1 cellular context compared by ENCODE assay signal in the genomic region with DNA sequence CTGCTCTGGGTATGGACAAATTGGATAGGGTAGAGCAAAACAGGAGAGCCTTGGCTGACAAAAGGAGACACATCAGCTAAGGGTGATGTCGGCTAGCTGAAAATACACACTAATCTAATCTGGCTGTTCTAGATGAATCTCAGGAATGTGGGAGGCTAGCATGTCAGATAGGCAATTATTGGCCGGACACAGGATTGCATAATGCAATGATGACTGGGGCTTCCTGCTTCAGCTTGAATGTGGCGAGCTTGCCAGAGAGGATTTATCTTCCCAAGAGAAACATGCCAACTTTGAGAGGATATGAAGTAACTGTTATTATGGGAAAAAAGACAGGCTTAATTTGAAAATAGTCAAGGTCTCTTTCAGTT.
TF ChIP-seq lines count a peak whose summit lies in the region.

No MANE protein-coding gene starts in this region.

TF ChIP-seq in K562, 482 proteins besides CTCF, POLR2A, EP300 and RAD21 (continued from another document and continues in another):
- TF ChIP-seq, protein P1, sequence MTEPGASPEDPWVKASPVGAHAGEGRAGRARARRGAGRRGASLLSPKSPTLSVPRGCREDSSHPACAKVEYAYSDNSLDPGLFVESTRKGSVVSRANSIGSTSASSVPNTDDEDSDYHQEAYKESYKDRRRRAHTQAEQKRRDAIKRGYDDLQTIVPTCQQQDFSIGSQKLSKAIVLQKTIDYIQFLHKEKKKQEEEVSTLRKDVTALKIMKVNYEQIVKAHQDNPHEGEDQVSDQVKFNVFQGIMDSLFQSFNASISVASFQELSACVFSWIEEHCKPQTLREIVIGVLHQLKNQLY (CRISPR knock-in tag; conservative IDR thresholded peaks at IDR 0.05) = no peak
- no peak for TF ChIP-seq ZNF143 (CRISPR knock-in tag; IDR thresholded peaks at IDR 0.05)
- TF ChIP-seq TEAD1 (CRISPR knock-in tag; IDR thresholded peaks at IDR 0.05) = peak in 1 of 2 experiments; percentile 76; a peak in 2 of 4 replicates
- TF ChIP-seq SAFB (IDR thresholded peaks at IDR 0.05; ENCODE audit: borderline replicate concordance, low read depth, low read length) = no peak
- no peak for TF ChIP-seq KDM2B (CRISPR knock-in tag; IDR thresholded peaks at IDR 0.05)
- TF ChIP-seq, protein P2, sequence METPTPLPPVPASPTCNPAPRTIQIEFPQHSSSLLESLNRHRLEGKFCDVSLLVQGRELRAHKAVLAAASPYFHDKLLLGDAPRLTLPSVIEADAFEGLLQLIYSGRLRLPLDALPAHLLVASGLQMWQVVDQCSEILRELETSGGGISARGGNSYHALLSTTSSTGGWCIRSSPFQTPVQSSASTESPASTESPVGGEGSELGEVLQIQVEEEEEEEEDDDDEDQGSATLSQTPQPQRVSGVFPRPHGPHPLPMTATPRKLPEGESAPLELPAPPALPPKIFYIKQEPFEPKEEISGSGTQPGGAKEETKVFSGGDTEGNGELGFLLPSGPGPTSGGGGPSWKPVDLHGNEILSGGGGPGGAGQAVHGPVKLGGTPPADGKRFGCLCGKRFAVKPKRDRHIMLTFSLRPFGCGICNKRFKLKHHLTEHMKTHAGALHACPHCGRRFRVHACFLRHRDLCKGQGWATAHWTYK (CRISPR knock-in tag; IDR thresholded peaks at IDR 0.05) = no peak
- TF ChIP-seq, protein P3, sequence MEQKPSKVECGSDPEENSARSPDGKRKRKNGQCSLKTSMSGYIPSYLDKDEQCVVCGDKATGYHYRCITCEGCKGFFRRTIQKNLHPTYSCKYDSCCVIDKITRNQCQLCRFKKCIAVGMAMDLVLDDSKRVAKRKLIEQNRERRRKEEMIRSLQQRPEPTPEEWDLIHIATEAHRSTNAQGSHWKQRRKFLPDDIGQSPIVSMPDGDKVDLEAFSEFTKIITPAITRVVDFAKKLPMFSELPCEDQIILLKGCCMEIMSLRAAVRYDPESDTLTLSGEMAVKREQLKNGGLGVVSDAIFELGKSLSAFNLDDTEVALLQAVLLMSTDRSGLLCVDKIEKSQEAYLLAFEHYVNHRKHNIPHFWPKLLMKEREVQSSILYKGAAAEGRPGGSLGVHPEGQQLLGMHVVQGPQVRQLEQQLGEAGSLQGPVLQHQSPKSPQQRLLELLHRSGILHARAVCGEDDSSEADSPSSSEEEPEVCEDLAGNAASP (IDR thresholded peaks at IDR 0.05) = no peak
- TF ChIP-seq, protein P4, sequence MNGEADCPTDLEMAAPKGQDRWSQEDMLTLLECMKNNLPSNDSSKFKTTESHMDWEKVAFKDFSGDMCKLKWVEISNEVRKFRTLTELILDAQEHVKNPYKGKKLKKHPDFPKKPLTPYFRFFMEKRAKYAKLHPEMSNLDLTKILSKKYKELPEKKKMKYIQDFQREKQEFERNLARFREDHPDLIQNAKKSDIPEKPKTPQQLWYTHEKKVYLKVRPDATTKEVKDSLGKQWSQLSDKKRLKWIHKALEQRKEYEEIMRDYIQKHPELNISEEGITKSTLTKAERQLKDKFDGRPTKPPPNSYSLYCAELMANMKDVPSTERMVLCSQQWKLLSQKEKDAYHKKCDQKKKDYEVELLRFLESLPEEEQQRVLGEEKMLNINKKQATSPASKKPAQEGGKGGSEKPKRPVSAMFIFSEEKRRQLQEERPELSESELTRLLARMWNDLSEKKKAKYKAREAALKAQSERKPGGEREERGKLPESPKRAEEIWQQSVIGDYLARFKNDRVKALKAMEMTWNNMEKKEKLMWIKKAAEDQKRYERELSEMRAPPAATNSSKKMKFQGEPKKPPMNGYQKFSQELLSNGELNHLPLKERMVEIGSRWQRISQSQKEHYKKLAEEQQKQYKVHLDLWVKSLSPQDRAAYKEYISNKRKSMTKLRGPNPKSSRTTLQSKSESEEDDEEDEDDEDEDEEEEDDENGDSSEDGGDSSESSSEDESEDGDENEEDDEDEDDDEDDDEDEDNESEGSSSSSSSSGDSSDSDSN (IDR thresholded peaks at IDR 0.05; ENCODE audit: borderline replicate concordance in 1 of 2, low read depth in 2 of 2, low read length in 2 of 2) = no peak
- peak; percentile 53; the same call in 1 of the 2 replicates for TF ChIP-seq ETV1 (tag; conservative IDR thresholded peaks at IDR 0.05; ENCODE audit: low read depth)
- TF ChIP-seq HEY1 (CRISPR knock-in tag; IDR thresholded peaks at IDR 0.05; ENCODE audit: borderline replicate concordance) = no peak
- peak; percentile 46; the same call in 1 of the 2 replicates for TF ChIP-seq CEBPG (CRISPR knock-in tag; IDR thresholded peaks at IDR 0.05)
- peak; percentile 92 to 93 for TF ChIP-seq CEBPG (tag; conservative IDR thresholded peaks at IDR 0.05 in 1 of 2, IDR thresholded peaks at IDR 0.05 in 1 of 2)
- no peak for TF ChIP-seq MTA2 (IDR thresholded peaks at IDR 0.05; ENCODE audit: low read depth)
- TF ChIP-seq SREBF2 (CRISPR knock-in tag; IDR thresholded peaks at IDR 0.05) = no peak
- TF ChIP-seq, protein P5, sequence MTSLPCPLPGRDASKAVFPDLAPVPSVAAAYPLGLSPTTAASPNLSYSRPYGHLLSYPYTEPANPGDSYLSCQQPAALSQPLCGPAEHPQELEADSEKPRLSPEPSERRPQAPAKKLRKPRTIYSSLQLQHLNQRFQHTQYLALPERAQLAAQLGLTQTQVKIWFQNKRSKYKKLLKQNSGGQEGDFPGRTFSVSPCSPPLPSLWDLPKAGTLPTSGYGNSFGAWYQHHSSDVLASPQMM (CRISPR knock-in tag; IDR thresholded peaks at IDR 0.05) = no peak
- no peak for TF ChIP-seq ZNF184 (CRISPR knock-in tag; IDR thresholded peaks at IDR 0.05)
- no peak for TF ChIP-seq TCF7L2 (IDR thresholded peaks at IDR 0.05; ENCODE audit: low read depth, low read length)
- TF ChIP-seq, protein P6, sequence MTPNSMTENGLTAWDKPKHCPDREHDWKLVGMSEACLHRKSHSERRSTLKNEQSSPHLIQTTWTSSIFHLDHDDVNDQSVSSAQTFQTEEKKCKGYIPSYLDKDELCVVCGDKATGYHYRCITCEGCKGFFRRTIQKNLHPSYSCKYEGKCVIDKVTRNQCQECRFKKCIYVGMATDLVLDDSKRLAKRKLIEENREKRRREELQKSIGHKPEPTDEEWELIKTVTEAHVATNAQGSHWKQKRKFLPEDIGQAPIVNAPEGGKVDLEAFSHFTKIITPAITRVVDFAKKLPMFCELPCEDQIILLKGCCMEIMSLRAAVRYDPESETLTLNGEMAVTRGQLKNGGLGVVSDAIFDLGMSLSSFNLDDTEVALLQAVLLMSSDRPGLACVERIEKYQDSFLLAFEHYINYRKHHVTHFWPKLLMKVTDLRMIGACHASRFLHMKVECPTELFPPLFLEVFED (CRISPR knock-in tag; conservative IDR thresholded peaks at IDR 0.05) = no peak
- TF ChIP-seq, protein P7, sequence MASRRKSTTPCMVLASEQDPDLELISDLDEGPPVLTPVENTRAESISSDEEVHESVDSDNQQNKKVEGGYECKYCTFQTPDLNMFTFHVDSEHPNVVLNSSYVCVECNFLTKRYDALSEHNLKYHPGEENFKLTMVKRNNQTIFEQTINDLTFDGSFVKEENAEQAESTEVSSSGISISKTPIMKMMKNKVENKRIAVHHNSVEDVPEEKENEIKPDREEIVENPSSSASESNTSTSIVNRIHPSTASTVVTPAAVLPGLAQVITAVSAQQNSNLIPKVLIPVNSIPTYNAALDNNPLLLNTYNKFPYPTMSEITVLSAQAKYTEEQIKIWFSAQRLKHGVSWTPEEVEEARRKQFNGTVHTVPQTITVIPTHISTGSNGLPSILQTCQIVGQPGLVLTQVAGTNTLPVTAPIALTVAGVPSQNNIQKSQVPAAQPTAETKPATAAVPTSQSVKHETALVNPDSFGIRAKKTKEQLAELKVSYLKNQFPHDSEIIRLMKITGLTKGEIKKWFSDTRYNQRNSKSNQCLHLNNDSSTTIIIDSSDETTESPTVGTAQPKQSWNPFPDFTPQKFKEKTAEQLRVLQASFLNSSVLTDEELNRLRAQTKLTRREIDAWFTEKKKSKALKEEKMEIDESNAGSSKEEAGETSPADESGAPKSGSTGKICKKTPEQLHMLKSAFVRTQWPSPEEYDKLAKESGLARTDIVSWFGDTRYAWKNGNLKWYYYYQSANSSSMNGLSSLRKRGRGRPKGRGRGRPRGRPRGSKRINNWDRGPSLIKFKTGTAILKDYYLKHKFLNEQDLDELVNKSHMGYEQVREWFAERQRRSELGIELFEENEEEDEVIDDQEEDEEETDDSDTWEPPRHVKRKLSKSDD (conservative IDR thresholded peaks at IDR 0.05; ENCODE audit: low read length) = no peak
- TF ChIP-seq, protein P8, sequence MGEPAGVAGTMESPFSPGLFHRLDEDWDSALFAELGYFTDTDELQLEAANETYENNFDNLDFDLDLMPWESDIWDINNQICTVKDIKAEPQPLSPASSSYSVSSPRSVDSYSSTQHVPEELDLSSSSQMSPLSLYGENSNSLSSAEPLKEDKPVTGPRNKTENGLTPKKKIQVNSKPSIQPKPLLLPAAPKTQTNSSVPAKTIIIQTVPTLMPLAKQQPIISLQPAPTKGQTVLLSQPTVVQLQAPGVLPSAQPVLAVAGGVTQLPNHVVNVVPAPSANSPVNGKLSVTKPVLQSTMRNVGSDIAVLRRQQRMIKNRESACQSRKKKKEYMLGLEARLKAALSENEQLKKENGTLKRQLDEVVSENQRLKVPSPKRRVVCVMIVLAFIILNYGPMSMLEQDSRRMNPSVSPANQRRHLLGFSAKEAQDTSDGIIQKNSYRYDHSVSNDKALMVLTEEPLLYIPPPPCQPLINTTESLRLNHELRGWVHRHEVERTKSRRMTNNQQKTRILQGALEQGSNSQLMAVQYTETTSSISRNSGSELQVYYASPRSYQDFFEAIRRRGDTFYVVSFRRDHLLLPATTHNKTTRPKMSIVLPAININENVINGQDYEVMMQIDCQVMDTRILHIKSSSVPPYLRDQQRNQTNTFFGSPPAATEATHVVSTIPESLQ (CRISPR knock-in tag; IDR thresholded peaks at IDR 0.05) = no peak
- no peak for TF ChIP-seq ZNF146 (CRISPR knock-in tag; IDR thresholded peaks at IDR 0.05; ENCODE audit: unreplicated experiment)
- no peak for TF ChIP-seq PYGO2 (tag; IDR thresholded peaks at IDR 0.05)
- no peak for TF ChIP-seq NFRKB (IDR thresholded peaks at IDR 0.05; ENCODE audit: low read depth)
- TF ChIP-seq DNMT1 (IDR thresholded peaks at IDR 0.05) = no peak
- peak; percentile 40; the same call in 1 of the 2 replicates for TF ChIP-seq NFE2 (IDR thresholded peaks at IDR 0.05; ENCODE audit: low read depth)
- TF ChIP-seq, protein P9, sequence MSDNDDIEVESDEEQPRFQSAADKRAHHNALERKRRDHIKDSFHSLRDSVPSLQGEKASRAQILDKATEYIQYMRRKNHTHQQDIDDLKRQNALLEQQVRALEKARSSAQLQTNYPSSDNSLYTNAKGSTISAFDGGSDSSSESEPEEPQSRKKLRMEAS (CRISPR knock-in tag; IDR thresholded peaks at IDR 0.05) = no peak
- no peak for TF ChIP-seq PRPF4 (IDR thresholded peaks at IDR 0.05; ENCODE audit: insufficient read depth, low read depth, low read length, poor library complexity, severe bottlenecking)
- peak; percentile 49 for TF ChIP-seq MEIS2 (IDR thresholded peaks at IDR 0.05; ENCODE audit: partially characterized antibody)
- no peak for TF ChIP-seq ZNF436 (CRISPR knock-in tag; IDR thresholded peaks at IDR 0.05)
- TF ChIP-seq, protein P10, sequence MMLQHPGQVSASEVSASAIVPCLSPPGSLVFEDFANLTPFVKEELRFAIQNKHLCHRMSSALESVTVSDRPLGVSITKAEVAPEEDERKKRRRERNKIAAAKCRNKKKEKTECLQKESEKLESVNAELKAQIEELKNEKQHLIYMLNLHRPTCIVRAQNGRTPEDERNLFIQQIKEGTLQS (IDR thresholded peaks at IDR 0.05) = peak; percentile 46
- TF ChIP-seq, protein P10 (CRISPR knock-in tag; conservative IDR thresholded peaks at IDR 0.05) = no peak
- TF ChIP-seq, protein P11, sequence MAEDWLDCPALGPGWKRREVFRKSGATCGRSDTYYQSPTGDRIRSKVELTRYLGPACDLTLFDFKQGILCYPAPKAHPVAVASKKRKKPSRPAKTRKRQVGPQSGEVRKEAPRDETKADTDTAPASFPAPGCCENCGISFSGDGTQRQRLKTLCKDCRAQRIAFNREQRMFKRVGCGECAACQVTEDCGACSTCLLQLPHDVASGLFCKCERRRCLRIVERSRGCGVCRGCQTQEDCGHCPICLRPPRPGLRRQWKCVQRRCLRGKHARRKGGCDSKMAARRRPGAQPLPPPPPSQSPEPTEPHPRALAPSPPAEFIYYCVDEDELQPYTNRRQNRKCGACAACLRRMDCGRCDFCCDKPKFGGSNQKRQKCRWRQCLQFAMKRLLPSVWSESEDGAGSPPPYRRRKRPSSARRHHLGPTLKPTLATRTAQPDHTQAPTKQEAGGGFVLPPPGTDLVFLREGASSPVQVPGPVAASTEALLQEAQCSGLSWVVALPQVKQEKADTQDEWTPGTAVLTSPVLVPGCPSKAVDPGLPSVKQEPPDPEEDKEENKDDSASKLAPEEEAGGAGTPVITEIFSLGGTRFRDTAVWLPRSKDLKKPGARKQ (CRISPR knock-in tag; IDR thresholded peaks at IDR 0.05) = no peak
- TF ChIP-seq, protein P12, sequence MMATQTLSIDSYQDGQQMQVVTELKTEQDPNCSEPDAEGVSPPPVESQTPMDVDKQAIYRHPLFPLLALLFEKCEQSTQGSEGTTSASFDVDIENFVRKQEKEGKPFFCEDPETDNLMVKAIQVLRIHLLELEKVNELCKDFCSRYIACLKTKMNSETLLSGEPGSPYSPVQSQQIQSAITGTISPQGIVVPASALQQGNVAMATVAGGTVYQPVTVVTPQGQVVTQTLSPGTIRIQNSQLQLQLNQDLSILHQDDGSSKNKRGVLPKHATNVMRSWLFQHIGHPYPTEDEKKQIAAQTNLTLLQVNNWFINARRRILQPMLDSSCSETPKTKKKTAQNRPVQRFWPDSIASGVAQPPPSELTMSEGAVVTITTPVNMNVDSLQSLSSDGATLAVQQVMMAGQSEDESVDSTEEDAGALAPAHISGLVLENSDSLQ (IDR thresholded peaks at IDR 0.05) = no peak; the same call in 1 of the 2 replicates
- TF ChIP-seq SRSF7 (optimal IDR thresholded peaks at IDR 0.05; ENCODE audit: low read depth, low read length) = no peak
- no peak for TF ChIP-seq SIRT6 (IDR thresholded peaks at IDR 0.05; ENCODE audit: low read depth, low read length)
- no peak for TF ChIP-seq SAP30 (IDR thresholded peaks at IDR 0.05; ENCODE audit: borderline replicate concordance, insufficient read depth, low read depth, low read length, poor library complexity, severe bottlenecking)
- TF ChIP-seq, protein P13, sequence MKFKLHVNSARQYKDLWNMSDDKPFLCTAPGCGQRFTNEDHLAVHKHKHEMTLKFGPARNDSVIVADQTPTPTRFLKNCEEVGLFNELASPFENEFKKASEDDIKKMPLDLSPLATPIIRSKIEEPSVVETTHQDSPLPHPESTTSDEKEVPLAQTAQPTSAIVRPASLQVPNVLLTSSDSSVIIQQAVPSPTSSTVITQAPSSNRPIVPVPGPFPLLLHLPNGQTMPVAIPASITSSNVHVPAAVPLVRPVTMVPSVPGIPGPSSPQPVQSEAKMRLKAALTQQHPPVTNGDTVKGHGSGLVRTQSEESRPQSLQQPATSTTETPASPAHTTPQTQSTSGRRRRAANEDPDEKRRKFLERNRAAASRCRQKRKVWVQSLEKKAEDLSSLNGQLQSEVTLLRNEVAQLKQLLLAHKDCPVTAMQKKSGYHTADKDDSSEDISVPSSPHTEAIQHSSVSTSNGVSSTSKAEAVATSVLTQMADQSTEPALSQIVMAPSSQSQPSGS (CRISPR knock-in tag; IDR thresholded peaks at IDR 0.05) = no peak
- TF ChIP-seq, protein P14, sequence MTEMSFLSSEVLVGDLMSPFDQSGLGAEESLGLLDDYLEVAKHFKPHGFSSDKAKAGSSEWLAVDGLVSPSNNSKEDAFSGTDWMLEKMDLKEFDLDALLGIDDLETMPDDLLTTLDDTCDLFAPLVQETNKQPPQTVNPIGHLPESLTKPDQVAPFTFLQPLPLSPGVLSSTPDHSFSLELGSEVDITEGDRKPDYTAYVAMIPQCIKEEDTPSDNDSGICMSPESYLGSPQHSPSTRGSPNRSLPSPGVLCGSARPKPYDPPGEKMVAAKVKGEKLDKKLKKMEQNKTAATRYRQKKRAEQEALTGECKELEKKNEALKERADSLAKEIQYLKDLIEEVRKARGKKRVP (CRISPR knock-in tag; IDR thresholded peaks at IDR 0.05) = 0 out of 2 replicates have a peak, but pooled peaks have one; percentile 32
- TF ChIP-seq CEBPB (tag; IDR thresholded peaks at IDR 0.05) = peak; percentile 64
